In genomic region chr3:127451321-127451720, GRCh38 we compare ENCODE assay signal across 29 cellular contexts.
"Had no signal": no experiment of that assay in that cellular context is flagged by ENCODE, and none has a peak within 500 bp of the region (broad histone marks: within the 10 kb centered on the region; RNA-seq: fewer than 3 reads in every experiment).

No MANE protein-coding gene starts in this region.

- H3K27ac ChIP-seq: brain microvascular endothelial cell, gastrocnemius medialis, neutrophil, parathyroid adenoma, skin epidermis, thyroid gland, upper lobe of right lung had no signal

- H3K4me3 Mint-ChIP-seq: activated B cell treated with CpG ODN at 0.5 μM for 24 hours; activated CD8-positive, alpha-beta memory T cell treated with anti-CD3 and anti-CD28 coated beads, Interleukin-2, amount 10 ng/mL, durations not matched to agents 7 days and 5 days; activated CD8-positive, alpha-beta T cell treated with anti-CD3 and anti-CD28 coated beads, Interleukin-2, amount 10 ng/mL, durations not matched to agents 7 days and 5 days; activated T-cell treated with anti-CD3 and anti-CD28 coated beads, Interleukin-2, amount 50 U/mL, for 72 hours; dendritic cell treated with granulocyte-macrophage colony-stimulating factor and Interleukin-4, amounts not matched to agents 40 ng/mL and 50 ng/mL, for 4 days; nephron progenitor cell; stimulated activated effector memory CD8-positive, alpha-beta T cell treated with anti-CD3 and anti-CD28 coated beads, Interleukin-12 subunit alpha, Interleukin-12 subunit beta, amount 100 ng/mL, for 72 hours; stimulated activated naive CD8-positive, alpha-beta T cell treated with anti-CD3 and anti-CD28 coated beads, Interleukin-15, Interleukin-2, amounts not matched to agents 100 ng/mL and 50 ng/mL, for 24 hours; T-helper 2 cell treated with Interferon-gamma antibody and Interleukin-4, amounts not matched to agents 5 μg/mL and 100 μg/mL, for 36 hours had no signal

- H3K36me3 ChIP-seq: brain microvascular endothelial cell, gastrocnemius medialis, neutrophil, thyroid gland, upper lobe of right lung had no signal

- H3K4me3 ChIP-seq: gastrocnemius medialis, skin epidermis, thyroid gland, upper lobe of right lung had no signal

- H3K9me3 ChIP-seq: gastrocnemius medialis, neutrophil, thyroid gland, upper lobe of right lung had no signal

- FAIRE-seq: astrocyte, islet of Langerhans had no signal

- H3K9me3 Mint-ChIP-seq: activated B cell treated with CpG ODN at 0.5 μM for 24 hours; activated T-cell treated with anti-CD3 and anti-CD28 coated beads, Interleukin-2, amount 50 U/mL, for 72 hours; dendritic cell treated with granulocyte-macrophage colony-stimulating factor and Interleukin-4, amounts not matched to agents 40 ng/mL and 50 ng/mL, for 4 days; nephron progenitor cell; stimulated activated effector memory CD8-positive, alpha-beta T cell treated with anti-CD3 and anti-CD28 coated beads, Interleukin-12 subunit alpha, Interleukin-12 subunit beta, amount 100 ng/mL, for 72 hours; stimulated activated naive CD8-positive, alpha-beta T cell treated with anti-CD3 and anti-CD28 coated beads, Interleukin-15, Interleukin-2, amounts not matched to agents 100 ng/mL and 50 ng/mL, for 24 hours; T-helper 2 cell treated with Interferon-gamma antibody and Interleukin-4, amounts not matched to agents 5 μg/mL and 100 μg/mL, for 36 hours had no signal

- H2AFZ ChIP-seq: parathyroid adenoma had no signal

- H3K27ac Mint-ChIP-seq: activated B cell treated with CpG ODN at 0.5 μM for 24 hours; activated CD8-positive, alpha-beta memory T cell treated with anti-CD3 and anti-CD28 coated beads, Interleukin-2, amount 10 ng/mL, durations not matched to agents 7 days and 5 days; activated CD8-positive, alpha-beta T cell treated with anti-CD3 and anti-CD28 coated beads, Interleukin-2, amount 10 ng/mL, durations not matched to agents 7 days and 5 days; activated T-cell treated with anti-CD3 and anti-CD28 coated beads, Interleukin-2, amount 50 U/mL, for 72 hours; dendritic cell treated with granulocyte-macrophage colony-stimulating factor and Interleukin-4, amounts not matched to agents 40 ng/mL and 50 ng/mL, for 4 days; nephron progenitor cell; stimulated activated effector memory CD8-positive, alpha-beta T cell treated with anti-CD3 and anti-CD28 coated beads, Interleukin-12 subunit alpha, Interleukin-12 subunit beta, amount 100 ng/mL, for 72 hours; stimulated activated naive CD8-positive, alpha-beta T cell treated with anti-CD3 and anti-CD28 coated beads, Interleukin-15, Interleukin-2, amounts not matched to agents 100 ng/mL and 50 ng/mL, for 24 hours; T-helper 2 cell treated with Interferon-gamma antibody and Interleukin-4, amounts not matched to agents 5 μg/mL and 100 μg/mL, for 36 hours had no signal

- ATAC-seq: activated CD8-positive, alpha-beta memory T cell treated with anti-CD3 and anti-CD28 coated beads, Interleukin-2, amount 10 ng/mL, durations not matched to agents 7 days and 5 days; activated CD8-positive, alpha-beta T cell treated with anti-CD3 and anti-CD28 coated beads, Interleukin-2, amount 10 ng/mL, durations not matched to agents 7 days and 5 days; activated T-cell treated with anti-CD3 and anti-CD28 coated beads, Interleukin-2, amount 50 U/mL, for 72 hours; gastrocnemius medialis; right cardiac atrium; stimulated activated effector memory CD8-positive, alpha-beta T cell treated with anti-CD3 and anti-CD28 coated beads, Interleukin-12 subunit alpha, Interleukin-12 subunit beta, amount 100 ng/mL, for 72 hours; upper lobe of right lung had no signal

- DNase-seq: activated CD4-positive, alpha-beta T cell treated with anti-CD3 and anti-CD28 coated beads, Interleukin-2, amount 50 U/mL, for 1 hour; activated CD8-positive, alpha-beta memory T cell treated with anti-CD3 and anti-CD28 coated beads, Interleukin-2, amount 10 ng/mL, durations not matched to agents 7 days and 5 days; activated CD8-positive, alpha-beta T cell treated with anti-CD3 and anti-CD28 coated beads, Interleukin-2, amount 10 ng/mL, durations not matched to agents 7 days and 5 days; activated naive CD4-positive, alpha-beta T cell treated with anti-CD3 and anti-CD28 coated beads, Interleukin-2, amount 50 U/mL, for 16 hours; activated T-cell treated with anti-CD3 and anti-CD28 coated beads, Interleukin-2, amount 50 U/mL, for 72 hours; amniotic stem cell; brain microvascular endothelial cell; caudate nucleus; effector CD4-positive, alpha-beta T cell; erythroblast; gastrocnemius medialis; mammary epithelial cell; nephron progenitor cell; stimulated activated CD4-positive, alpha-beta T cell treated with anti-CD3 and anti-CD28 coated beads, Interleukin-4, amount 100 ng/mL, for 24 hours; substantia nigra; T-helper 1 cell; thyroid gland had no signal

- H3K4me1 ChIP-seq: parathyroid adenoma had no signal

- H3K9ac ChIP-seq: parathyroid adenoma had no signal

- H3K27me3 ChIP-seq: thyroid gland had no signal

- H3K79me2 ChIP-seq: parathyroid adenoma had no signal

- H3K36me3 Mint-ChIP-seq: activated CD8-positive, alpha-beta memory T cell treated with anti-CD3 and anti-CD28 coated beads, Interleukin-2, amount 10 ng/mL, durations not matched to agents 7 days and 5 days; stimulated activated effector memory CD8-positive, alpha-beta T cell treated with anti-CD3 and anti-CD28 coated beads, Interleukin-12 subunit alpha, Interleukin-12 subunit beta, amount 100 ng/mL, for 72 hours had no signal
